In genomic region chr14:103547941-103548462, GRCh38 we compare ENCODE assay signal across 17 cellular contexts. TPM values are rescaled to one million over a fixed set of nuclear protein-coding genes. Genes with fewer than 3 reads are reported as not detected.
DNase-seq lines count a peak whose midpoint lies in the region; ATAC-seq, FAIRE-seq and TF ChIP-seq lines count a peak whose summit lies in the region.
"Had no signal": no experiment of that assay in that cellular context is flagged by ENCODE, and none has a peak within 500 bp of the region (broad histone marks: within the 10 kb centered on the region; RNA-seq: fewer than 3 reads in every experiment).

No MANE protein-coding gene starts in this region.

- H3K27me3 ChIP-seq in SK-N-SH (ENCODE audit: insufficient read depth) (no peaks in the 10 kb centered on the region), sigmoid colon (no peaks in the 10 kb centered on the region)

- H3K36me3 Mint-ChIP-seq in central memory CD8-positive, alpha-beta T cell (ENCODE audit: insufficient read depth): peaks cover 4% of the 10 kb centered on the region
- H3K36me3 Mint-ChIP-seq in endothelial cell (ENCODE audit: low read depth, unreplicated experiment): no peaks in the 10 kb centered on the region

- H3K36me3 ChIP-seq in SK-N-SH (replicated peaks in 1 of 2; ENCODE audit: control insufficient read depth in 1 of 2, insufficient read depth in 2 of 2, low read length in 1 of 2) (no peaks in the 10 kb centered on the region), kidney (ENCODE audit: control insufficient read depth in 1 of 2, insufficient read depth in 2 of 2, low read length in 2 of 2) (no peaks in the 10 kb centered on the region), sigmoid colon (no peaks in the 10 kb centered on the region)

- H3K9me3 ChIP-seq in SK-N-SH (no peaks in the 10 kb centered on the region), kidney (ENCODE audit: control insufficient read depth in 1 of 2, low read length in 2 of 2) (no peaks in the 10 kb centered on the region), sigmoid colon (no peaks in the 10 kb centered on the region)

- H3K9me2 ChIP-seq in SK-N-SH: no peaks in the 10 kb centered on the region

- no peak overlapping the region for H3K4me3 Mint-ChIP-seq in central memory CD8-positive, alpha-beta T cell
- H3K4me3 Mint-ChIP-seq in endothelial cell (ENCODE audit: unreplicated experiment): no peak overlapping the region
- H3K4me3 Mint-ChIP-seq: B cell; CD8-positive, alpha-beta T cell had no signal

- WGBS in SK-N-SH (ENCODE audit: low lambda C conversion rate): 89% methylated on average over 18 of the region's 18 CpGs
- WGBS in sigmoid colon, 2 donors: 91 to 92% methylated on average over 18 of the region's 18 CpGs

- H3K27ac Mint-ChIP-seq in central memory CD8-positive, alpha-beta T cell (ENCODE audit: low read depth): peak overlapping the region; percentile 32
- no peak overlapping the region for H3K27ac Mint-ChIP-seq in endothelial cell (ENCODE audit: unreplicated experiment)
- H3K27ac Mint-ChIP-seq: B cell; CD8-positive, alpha-beta T cell had no signal

- no peak for TF ChIP-seq POLR2A in sigmoid colon (IDR thresholded peaks at IDR 0.05)

- peaks cover 18 to 19% of the 10 kb centered on the region in 2 experiments; a peak in 3 of 4 replicates for H3K4me1 ChIP-seq in SK-N-SH (ENCODE audit: control insufficient read depth in 1 of 2, insufficient read depth in 2 of 2, low read depth in 1 of 2, low read length in 1 of 2)
- H3K4me1 ChIP-seq in kidney (ENCODE audit: control insufficient read depth in 1 of 2, insufficient read depth in 1 of 2, low read depth in 1 of 2, low read length in 2 of 2): peaks cover 0 to 15% of the 10 kb centered on the region in 2 donors
- peaks cover 0 to 93% (median 90%) of the 10 kb centered on the region in 4 donors for H3K4me1 ChIP-seq in sigmoid colon

- no peak overlapping the region for H3K4me2 ChIP-seq in SK-N-SH

- H3F3A ChIP-seq in SK-N-SH (replicated peaks; ENCODE audit: insufficient read depth): peaks cover 17% of the 10 kb centered on the region

- no peak overlapping the region for H3K4me3 ChIP-seq in SK-N-SH (ENCODE audit: low read depth in 2 of 2, low read length in 1 of 2)
- H3K4me3 ChIP-seq in kidney (ENCODE audit: low read length in 2 of 2): no peak overlapping the region
- H3K4me3 ChIP-seq in sigmoid colon: no peak overlapping the region

- POLR2A ChIA-PET in SK-N-SH (lab: Yijun Ruan, JAX) (no interaction called here), GM10248 (lab: Yijun Ruan, JAX) (no interaction called here)

- H3K9ac ChIP-seq in SK-N-SH (no peak overlapping the region), kidney (ENCODE audit: low read length in 2 of 2) (no peak overlapping the region)

- no peak for FAIRE-seq in kidney (lab: Jason Lieb, UNC)

- H3K27ac ChIP-seq in SK-N-SH (ENCODE audit: low read depth in 2 of 2, low read length in 1 of 2): no peak overlapping the region
- H3K27ac ChIP-seq in kidney (ENCODE audit: low read depth in 2 of 2, low read length in 2 of 2): no peak overlapping the region
- H3K27ac ChIP-seq in sigmoid colon: peak overlapping the region; percentile 87 to 98 (median 95)
- H3K27ac ChIP-seq: 22Rv1 had no signal

- H3K9me3 Mint-ChIP-seq in central memory CD8-positive, alpha-beta T cell: no peaks in the 10 kb centered on the region
- H3K9me3 Mint-ChIP-seq in endothelial cell (ENCODE audit: unreplicated experiment): no peaks in the 10 kb centered on the region
- H3K9me3 Mint-ChIP-seq: CD8-positive, alpha-beta T cell had no signal

- DNase-seq in SK-N-SH: peak; percentile 27
- no peak for DNase-seq in central memory CD8-positive, alpha-beta T cell (ENCODE audit: low spot score in 2 of 2)
- peak; percentile 56 for DNase-seq in kidney
- DNase-seq in sigmoid colon: no peak
- DNase-seq in GM10248 (ENCODE audit: extremely low spot score): no peak
- no peak for DNase-seq in endothelial cell (ENCODE audit: low spot score)
- DNase-seq: CD8-positive, alpha-beta T cell; DMS79 treated with DMSO at 0.1 percent for 48 hours; KG1; NCI-H1436 treated with DMSO at 0.1 percent for 48 hours; NCI-H2081; NCI-H774; RPMI8226 had no signal

- intact Hi-C loops in kidney (cut with DNase I) (no loop called here), sigmoid colon (cut with DNase I) (no loop called here)

- no peak overlapping the region for H2AFZ ChIP-seq in SK-N-SH (ENCODE audit: low read depth)

- peaks cover 10% of the 10 kb centered on the region for H3K4me1 Mint-ChIP-seq in central memory CD8-positive, alpha-beta T cell
- peaks cover 4% of the 10 kb centered on the region for H3K4me1 Mint-ChIP-seq in endothelial cell (ENCODE audit: unreplicated experiment)

- TF ChIP-seq RAD21 in SK-N-SH (IDR thresholded peaks at IDR 0.05; ENCODE audit: low read length): no peak

- H3K27me3 Mint-ChIP-seq in central memory CD8-positive, alpha-beta T cell: no peaks in the 10 kb centered on the region
- peaks cover 12% of the 10 kb centered on the region for H3K27me3 Mint-ChIP-seq in endothelial cell (ENCODE audit: unreplicated experiment)
- H3K27me3 Mint-ChIP-seq: B cell had no signal

- H4K20me1 ChIP-seq in SK-N-SH (ENCODE audit: insufficient read depth): peaks cover 17% of the 10 kb centered on the region

- peaks cover 19% of the 10 kb centered on the region for H3K79me2 ChIP-seq in SK-N-SH (ENCODE audit: insufficient read depth)

- TF ChIP-seq CTCF in SK-N-SH (IDR thresholded peaks at IDR 0.05) (no peak), kidney (IDR thresholded peaks at IDR 0.05; ENCODE audit: borderline replicate concordance, extremely low read depth, insufficient read depth) (no peak), sigmoid colon (IDR thresholded peaks at IDR 0.05) (no peak), GM10248 (IDR thresholded peaks at IDR 0.05; ENCODE audit: control extremely low read depth, extremely low read depth, low read depth, missing control alignments) (no peak), endothelial cell (IDR thresholded peaks at IDR 0.05; ENCODE audit: unreplicated experiment) (no peak)

- CTCF ChIA-PET in SK-N-SH (lab: Yijun Ruan, JAX) (interaction anchor here (1.8 to 11.6 kb wide), 7 partner anchors 10 to 157 kb away, joined by 7 to 194 read pairs (median 31); partner anchors contain the start of gene CKB), GM10248 (lab: Yijun Ruan, JAX) (interaction anchor here (1.4 to 14.9 kb wide), 7 partner anchors 10 to 469 kb away, joined by 3 to 214 read pairs (median 10); partner anchors contain the start of gene CKB)

- ATAC-seq in SK-N-SH treated with all-trans-retinoic acid at 6 μM for 48 hours: no peak
- no peak for ATAC-seq in central memory CD8-positive, alpha-beta T cell (replicated peaks; ENCODE audit: extremely low read depth, poor library complexity, severe bottlenecking)
- ATAC-seq in GM19324 (IDR thresholded peaks at IDR 0.05; ENCODE audit: low FRiP score, unreplicated experiment): no peak
- ATAC-seq: CD8-positive, alpha-beta T cell had no signal

- no peak for TF ChIP-seq EP300 in SK-N-SH (IDR thresholded peaks at IDR 0.05; ENCODE audit: borderline replicate concordance in 1 of 2, low read depth in 1 of 2, low read length in 1 of 2)
- TF ChIP-seq EP300 in sigmoid colon (IDR thresholded peaks at IDR 0.05): no peak

TF ChIP-seq in SK-N-SH treated with all-trans-retinoic acid at 6 μM for 48 hours, 23 proteins besides CTCF, POLR2A, EP300 and RAD21 (continues in another document):
- TF ChIP-seq ESRRG (CRISPR knock-in tag; IDR thresholded peaks at IDR 0.05) (no peak), SNAI2 (CRISPR knock-in tag; IDR thresholded peaks at IDR 0.05) (no peak), BACH2 (CRISPR knock-in tag; IDR thresholded peaks at IDR 0.05; ENCODE audit: borderline replicate concordance) (no peak), ZNF70 (CRISPR knock-in tag; IDR thresholded peaks at IDR 0.05) (no peak), ZNF565 (CRISPR knock-in tag; conservative IDR thresholded peaks at IDR 0.05; ENCODE audit: low read depth) (no peak)

RNA-seq across cellular contexts. Expression of gene BAG5, which starts 14.5 kb away (rescaled TPM):
- polyA plus RNA-seq in SK-N-SH (2012; rRNA removed) (5.2 and 5.9 TPM in 2 replicates), kidney (ENCODE audit: insufficient read depth, low read depth, low replicate concordance) (17.1 TPM), sigmoid colon (10 to 100 TPM; 13.2 to 15.6 (median 14.6) TPM)
- 7.9 and 8.3 TPM in 2 replicates for polyA plus RNA-seq in SK-N-SH (2012; cell fraction: cytosol; rRNA removed)
- polyA plus RNA-seq in SK-N-SH (2012; cell fraction: nucleus; rRNA removed): 3.4 and 5.4 TPM in 2 replicates
- total RNA-seq in kidney (64.5 TPM), sigmoid colon (10 to 100 TPM; 18.6 to 27.1 (median 24.9) TPM), endothelial cell (ENCODE audit: unreplicated experiment) (39.9 TPM)

RNA-seq across cellular contexts. Expression of gene COA8, which starts 14.8 kb away (rescaled TPM):
- 25.2 and 25.4 TPM in 2 replicates for polyA plus RNA-seq in SK-N-SH (2012; rRNA removed)
- 29.8 and 31.6 TPM in 2 replicates for polyA plus RNA-seq in SK-N-SH (2012; cell fraction: cytosol; rRNA removed)
- 4.9 and 8.9 TPM in 2 replicates for polyA plus RNA-seq in SK-N-SH (2012; cell fraction: nucleus; rRNA removed)
- 40.7 TPM for total RNA-seq in kidney
- 65.1 TPM for polyA plus RNA-seq in kidney (ENCODE audit: insufficient read depth, low read depth, low replicate concordance)
- 10 to 100 TPM; 35.7 to 39.0 (median 37.5) TPM for total RNA-seq in sigmoid colon
- 10 to 100 TPM; 33.9 to 67.3 (median 65.7) TPM for polyA plus RNA-seq in sigmoid colon
- 45.2 TPM for total RNA-seq in endothelial cell (ENCODE audit: unreplicated experiment)

RNA-seq across cellular contexts. Expression of gene TRMT61A, which starts 19.0 kb away (rescaled TPM):
- polyA plus RNA-seq in SK-N-SH (2012; rRNA removed) (15.8 and 18.1 TPM in 2 replicates), kidney (ENCODE audit: insufficient read depth, low read depth, low replicate concordance) (11.9 TPM), sigmoid colon (10 to 100 TPM in 1 of 3 donors, 1 to 10 TPM in 2; 4.2 to 18.1 (median 8.4) TPM)
- 6.9 and 12.1 TPM in 2 replicates for polyA plus RNA-seq in SK-N-SH (2012; cell fraction: cytosol; rRNA removed)
- 32.9 and 37.6 TPM in 2 replicates for polyA plus RNA-seq in SK-N-SH (2012; cell fraction: nucleus; rRNA removed)
- total RNA-seq in kidney (16.0 TPM), sigmoid colon (10 to 100 TPM; 20.2 to 27.2 (median 22.7) TPM), endothelial cell (ENCODE audit: unreplicated experiment) (6.1 TPM)

RNA-seq across cellular contexts. Expression of gene CKB, which starts 25.4 kb away (rescaled TPM):
- polyA plus RNA-seq in SK-N-SH (2012; rRNA removed): 47.6 and 53.0 TPM in 2 replicates
- 24.1 and 41.5 TPM in 2 replicates for polyA plus RNA-seq in SK-N-SH (2012; cell fraction: cytosol; rRNA removed)
- polyA plus RNA-seq in SK-N-SH (2012; cell fraction: nucleus; rRNA removed): 111 and 208 TPM in 2 replicates
- 539 TPM for total RNA-seq in kidney
- 916 TPM for polyA plus RNA-seq in kidney (ENCODE audit: insufficient read depth, low read depth, low replicate concordance)
- total RNA-seq in sigmoid colon: 1,000 to 10,000 TPM; 1,303 to 1,696 (median 1,494) TPM
- 1,000 to 10,000 TPM in 2 of 3 donors, 100 to 1,000 TPM in 1; 905 to 2,176 (median 1,086) TPM for polyA plus RNA-seq in sigmoid colon
- 23.1 TPM for total RNA-seq in endothelial cell (ENCODE audit: unreplicated experiment)

Comparison
In these comparisons a context has a peak if more than half of its experiments do, and no peak if none do; other contexts are left out.
1. DNase-seq: peak in SK-N-SH (single experiment) and kidney (single experiment); none in central memory CD8-positive, alpha-beta T cell (0 of 2), sigmoid colon (single experiment), GM10248 (single experiment) and endothelial cell (single experiment).
2. H3K27ac ChIP-seq: peak in sigmoid colon (4 of 4); none in SK-N-SH (0 of 2) and kidney (0 of 2).